ENCODE assay signal across 7 cellular contexts in the genomic region with DNA sequence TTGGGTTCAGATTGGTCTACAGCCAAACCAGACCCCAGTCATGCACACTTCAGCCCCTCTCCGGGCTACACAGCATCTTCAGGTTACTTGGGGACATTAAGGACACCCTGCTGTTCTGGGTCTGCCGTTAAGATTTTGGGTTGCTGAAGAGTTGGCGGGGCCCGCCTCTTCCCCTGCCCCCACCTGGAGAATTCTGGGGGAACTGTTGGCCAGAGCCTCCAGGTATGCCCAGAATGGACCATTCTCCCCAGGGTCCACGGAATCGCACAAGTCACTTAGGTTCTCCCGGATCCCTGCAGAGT. TPM values are rescaled to one million over a fixed set of nuclear protein-coding genes. Genes with fewer than 3 reads are reported as not detected.
DNase-seq lines count a peak whose midpoint lies in the region; ATAC-seq and TF ChIP-seq lines count a peak whose summit lies in the region.
"Had no signal": no experiment of that assay in that cellular context is flagged by ENCODE, and none has a peak within 500 bp of the region (broad histone marks: within the 10 kb centered on the region; RNA-seq: fewer than 3 reads in every experiment).

No MANE protein-coding gene starts in this region.

- WGBS in heart right ventricle, 2 donors = 22% methylated on average over 7 of the region's 7 CpGs
- WGBS in thyroid gland, 2 donors = 14 to 26% methylated on average over 4 to 7 of the region's 7 CpGs

- peaks cover 3 to 18% (median 10%) of the 10 kb centered on the region in 9 donors for H3K4me1 ChIP-seq in heart right ventricle
- peaks cover 11 to 13% of the 10 kb centered on the region in 2 donors for H3K4me1 ChIP-seq in thyroid gland

- H3K27me3 ChIP-seq in heart right ventricle (peaks cover 0 to 18% (median 15%) of the 10 kb centered on the region in 7 donors), thyroid gland (no peaks in the 10 kb centered on the region)

- peaks cover 0 to 43% (median 18%) of the 10 kb centered on the region in 9 donors for H3K36me3 ChIP-seq in heart right ventricle
- peaks cover 0 to 9% of the 10 kb centered on the region in 2 donors for H3K36me3 ChIP-seq in thyroid gland

- H3K27ac Mint-ChIP-seq in type B pancreatic cell = peak overlapping the region; percentile 61

- H3K36me3 Mint-ChIP-seq in type B pancreatic cell = peaks cover 14% of the 10 kb centered on the region

- H3K9me3 ChIP-seq in heart right ventricle (no peaks in the 10 kb centered on the region), thyroid gland (no peaks in the 10 kb centered on the region)

- H3K27me3 Mint-ChIP-seq in type B pancreatic cell = no peaks in the 10 kb centered on the region

- H3K4me3 Mint-ChIP-seq in type B pancreatic cell = peak overlapping the region; percentile 81

- peaks cover 15% of the 10 kb centered on the region for H3K4me1 Mint-ChIP-seq in type B pancreatic cell (ENCODE audit: unreplicated experiment)

- intact Hi-C loops in heart right ventricle (cut with DNase I) (loop anchor here in 2 of 10 donors (5.0 to 10.0 kb wide), 2 partner anchors 59 to 493 kb away; no protein-coding TSS in a partner anchor), Right ventricle myocardium superior (cut with DNase I) (no loop called here), thyroid gland (cut with DNase I) (no loop called here)

- H3K27ac ChIP-seq in heart right ventricle = no peak overlapping the region
- no peak overlapping the region for H3K27ac ChIP-seq in thyroid gland

- TF ChIP-seq POLR2A in thyroid gland (IDR thresholded peaks at IDR 0.05) = no peak

- DNase-seq in heart right ventricle (no peak), Right ventricle myocardium superior (no peak), fibroblast of the aortic adventitia (ENCODE audit: low read depth) (no peak), type B pancreatic cell (ENCODE audit: extremely low spot score, unreplicated experiment) (no peak), thyroid gland (no peak), NCI-H510A treated with DMSO at 0.1 percent for 48 hours (lab: John Stamatoyannopoulos, UW) (no peak)
- DNase-seq: activated CD4-positive, alpha-beta T cell treated with anti-CD3 and anti-CD28 coated beads for 1 hour had no signal

- peak overlapping the region in 9 of 10 donors; percentile 8 to 82 (median 60) for H3K4me3 ChIP-seq in heart right ventricle
- peak overlapping the region; percentile 67 for H3K4me3 ChIP-seq in fibroblast of the aortic adventitia (ENCODE audit: low read depth, low read length)
- H3K4me3 ChIP-seq in thyroid gland (replicated peaks in 1 of 3) = peak overlapping the region in 1 of 3 donors; percentile 81

- ATAC-seq in heart right ventricle (no peak), Right ventricle myocardium superior (ENCODE audit: poor library complexity) (no peak)

- H3K9me3 Mint-ChIP-seq in type B pancreatic cell = no peaks in the 10 kb centered on the region

- TF ChIP-seq CTCF in heart right ventricle (IDR thresholded peaks at IDR 0.05) = no peak
- TF ChIP-seq CTCF in fibroblast of the aortic adventitia (IDR thresholded peaks at IDR 0.05; ENCODE audit: insufficient read depth, low read length) = no peak
- TF ChIP-seq CTCF in type B pancreatic cell (conservative IDR thresholded peaks at IDR 0.05) = no peak
- TF ChIP-seq CTCF in thyroid gland (IDR thresholded peaks at IDR 0.05) = no peak

RNA-seq across cellular contexts. Expression of a gene that starts 0.4 kb away (rescaled TPM):
- total RNA-seq in heart right ventricle (1 to 10 TPM; 1.0 to 5.9 (median 2.2) TPM), Right ventricle myocardium superior (1.4 TPM), fibroblast of the aortic adventitia (ENCODE audit: low replicate concordance) (44.6 and 102 TPM in 2 replicates), type B pancreatic cell (ENCODE audit: low replicate concordance) (115 and 155 TPM in 2 replicates), thyroid gland (10 to 100 TPM; 43.8 to 58.9 (median 55.0) TPM)
- 1 to 10 TPM in 1 of 2 donors, under 1 TPM in 1; 0.80 to 6.3 TPM for polyA plus RNA-seq in heart right ventricle

RNA-seq across cellular contexts. Expression of a gene that starts 16.3 kb away (rescaled TPM):
- total RNA-seq in heart right ventricle = 10 to 100 TPM; 26.3 to 34.2 (median 28.3) TPM
- polyA plus RNA-seq in heart right ventricle = 10 to 100 TPM; 17.9 to 43.7 TPM
- 30.6 TPM for total RNA-seq in Right ventricle myocardium superior
- 11.3 and 15.3 TPM in 2 replicates for total RNA-seq in fibroblast of the aortic adventitia (ENCODE audit: low replicate concordance)
- 33.2 and 36.4 TPM in 2 replicates for total RNA-seq in type B pancreatic cell (ENCODE audit: low replicate concordance)
- 10 to 100 TPM; 23.4 to 41.0 (median 30.4) TPM for total RNA-seq in thyroid gland

RNA-seq across cellular contexts. Expression of a gene that starts 16.5 kb away (rescaled TPM):
- total RNA-seq in heart right ventricle (100 to 1,000 TPM in 3 of 10 donors, 10 to 100 TPM in 7; 76.0 to 139 (median 93.5) TPM), Right ventricle myocardium superior (107 TPM), fibroblast of the aortic adventitia (ENCODE audit: low replicate concordance) (11.9 and 18.7 TPM in 2 replicates), type B pancreatic cell (ENCODE audit: low replicate concordance) (58.6 and 71.8 TPM in 2 replicates), thyroid gland (10 to 100 TPM; 12.9 to 31.9 (median 17.7) TPM)
- 100 to 1,000 TPM; 141 to 165 TPM for polyA plus RNA-seq in heart right ventricle

RNA-seq across cellular contexts. Expression of a gene that starts 22.1 kb away (rescaled TPM):
- 10 to 100 TPM in 2 of 10 donors, 1 to 10 TPM in 8; 7.1 to 11.2 (median 8.6) TPM for total RNA-seq in heart right ventricle
- 1 to 10 TPM; 4.2 to 5.6 TPM for polyA plus RNA-seq in heart right ventricle
- 6.8 TPM for total RNA-seq in Right ventricle myocardium superior
- 28.0 and 31.6 TPM in 2 replicates for total RNA-seq in fibroblast of the aortic adventitia (ENCODE audit: low replicate concordance)
- total RNA-seq in type B pancreatic cell (ENCODE audit: low replicate concordance) = 53.7 and 65.0 TPM in 2 replicates
- total RNA-seq in thyroid gland = 10 to 100 TPM; 20.7 to 39.6 (median 28.6) TPM

RNA-seq across cellular contexts. Expression of a gene that starts 54.3 kb away (rescaled TPM):
- total RNA-seq in heart right ventricle (10 to 100 TPM; 21.4 to 35.3 (median 25.6) TPM), Right ventricle myocardium superior (22.9 TPM), fibroblast of the aortic adventitia (ENCODE audit: low replicate concordance) (46.9 and 86.6 TPM in 2 replicates), type B pancreatic cell (ENCODE audit: low replicate concordance) (51.7 and 56.7 TPM in 2 replicates), thyroid gland (10 to 100 TPM; 41.5 to 68.5 (median 56.7) TPM)
- polyA plus RNA-seq in heart right ventricle = 10 to 100 TPM; 19.4 to 43.6 TPM
